ENCODE assay signal across 21 cellular contexts in genomic region chr7:149050941-149051340, GRCh38. TPM values are rescaled to one million over a fixed set of nuclear protein-coding genes. Genes with fewer than 3 reads are reported as not detected.
DNase-seq lines count a peak whose midpoint lies in the region; ATAC-seq, FAIRE-seq and TF ChIP-seq lines count a peak whose summit lies in the region.
"Had no signal": no experiment of that assay in that cellular context is flagged by ENCODE, and none has a peak within 500 bp of the region (broad histone marks: within the 10 kb centered on the region; RNA-seq: fewer than 3 reads in every experiment).

No MANE protein-coding gene starts in this region.

- WGBS in stomach, 5 donors: 90 to 99% (median 93%) methylated on average over 3 of the region's 3 CpGs

- H3K4me3 ChIP-seq in AG10803 (ENCODE audit: low read length): no peak overlapping the region
- H3K4me3 ChIP-seq in astrocyte (ENCODE audit: insufficient read depth, low read depth, low read length): no peak overlapping the region
- no peak overlapping the region for H3K4me3 ChIP-seq in stomach
- H3K4me3 ChIP-seq: GM12878, GM23338 had no signal

- no peak for TF ChIP-seq POLR2A in stomach (IDR thresholded peaks at IDR 0.05)

- H3K36me3 ChIP-seq in astrocyte (ENCODE audit: insufficient read depth, low read length): no peaks in the 10 kb centered on the region
- no peaks in the 10 kb centered on the region for H3K36me3 ChIP-seq in stomach

- TF ChIP-seq EP300 in stomach (IDR thresholded peaks at IDR 0.05): no peak

- intact Hi-C loops in head of caudate nucleus (cut with DNase I): no loop called here
- intact Hi-C loops in stomach (cut with DNase I; ENCODE audit: low total_unique reads): no loop called here

- ATAC-seq in foreskin keratinocyte: peak; percentile 50
- ATAC-seq in HG02852 (IDR thresholded peaks at IDR 0.05; ENCODE audit: unreplicated experiment): no peak
- ATAC-seq: GM12878, GM23338, HepG2 had no signal

- no peaks in the 10 kb centered on the region for H3K4me1 ChIP-seq in astrocyte (ENCODE audit: insufficient read depth, low read length)
- H3K4me1 ChIP-seq in foreskin keratinocyte: no peaks in the 10 kb centered on the region
- H3K4me1 ChIP-seq in stomach: no peaks in the 10 kb centered on the region
- H3K4me1 ChIP-seq: Caco-2 had no signal

- H3K4me1 Mint-ChIP-seq in astrocyte (ENCODE audit: low read depth, unreplicated experiment) (peaks cover 2% of the 10 kb centered on the region), endothelial cell (ENCODE audit: unreplicated experiment) (no peaks in the 10 kb centered on the region)
- H3K4me1 Mint-ChIP-seq: B cell; CD4-positive, CD25-positive, alpha-beta regulatory T cell; GM23338 had no signal

- H2AFZ ChIP-seq in astrocyte (ENCODE audit: low read depth, low read length): no peak overlapping the region
- H2AFZ ChIP-seq: GM23338 had no signal

- H3K9ac ChIP-seq in astrocyte (ENCODE audit: low read length): no peak overlapping the region

- H3K4me2 ChIP-seq in astrocyte (ENCODE audit: low read length): no peak overlapping the region
- H3K4me2 ChIP-seq: GM23338 had no signal

- no peak for FAIRE-seq in astrocyte (lab: Jason Lieb, UNC)
- FAIRE-seq: GM12878, HepG2 had no signal

- TF ChIP-seq CTCF in AG10803 (conservative IDR thresholded peaks at IDR 0.05; ENCODE audit: low read length) (no peak), astrocyte (IDR thresholded peaks at IDR 0.05; ENCODE audit: insufficient read depth, low read depth, low read length) (no peak), foreskin keratinocyte (conservative IDR thresholded peaks at IDR 0.05) (no peak), stomach (IDR thresholded peaks at IDR 0.05) (no peak), endothelial cell (IDR thresholded peaks at IDR 0.05; ENCODE audit: unreplicated experiment) (no peak)

- peaks cover 5% of the 10 kb centered on the region for H3K9me3 Mint-ChIP-seq in astrocyte (ENCODE audit: unreplicated experiment)
- no peaks in the 10 kb centered on the region for H3K9me3 Mint-ChIP-seq in endothelial cell (ENCODE audit: unreplicated experiment)
- H3K9me3 Mint-ChIP-seq: GM23338 had no signal

- H3K79me2 ChIP-seq in astrocyte (ENCODE audit: insufficient read depth, low read length): no peaks in the 10 kb centered on the region

- no peaks in the 10 kb centered on the region for H3K27me3 Mint-ChIP-seq in astrocyte (ENCODE audit: low read depth, unreplicated experiment)
- H3K27me3 Mint-ChIP-seq in endothelial cell (ENCODE audit: unreplicated experiment): peaks cover 6% of the 10 kb centered on the region

- peak; percentile 50 for DNase-seq in AG10803 (ENCODE audit: low read depth)
- DNase-seq in HT1080 (ENCODE audit: low read depth): peak; percentile 28
- DNase-seq in astrocyte (ENCODE audit: low read depth): peak; percentile 57
- DNase-seq in foreskin keratinocyte: peak; percentile 19 to 36
- DNase-seq in head of caudate nucleus: no peak
- no peak for DNase-seq in stomach
- DNase-seq in endothelial cell (ENCODE audit: low spot score): no peak
- DNase-seq: Caco-2; CD4-positive, CD25-positive, alpha-beta regulatory T cell; MM.1S; NCI-H1417 treated with DMSO at 0.1 percent for 48 hours; NCI-H2029 treated with DMSO at 0.1 percent for 48 hours; NCI-H2171 treated with DMSO at 0.1 percent for 48 hours; NCI-H510A; NCI-H82; SW 1271 had no signal

- no peaks in the 10 kb centered on the region for H4K20me1 ChIP-seq in astrocyte (ENCODE audit: insufficient read depth, low read length)

- no peak overlapping the region for H3K4me3 Mint-ChIP-seq in astrocyte (ENCODE audit: unreplicated experiment)
- no peak overlapping the region for H3K4me3 Mint-ChIP-seq in endothelial cell (ENCODE audit: unreplicated experiment)
- H3K4me3 Mint-ChIP-seq: B cell; CD4-positive, CD25-positive, alpha-beta regulatory T cell; GM23338 had no signal

- H3K27ac ChIP-seq in astrocyte (ENCODE audit: low read depth, low read length) (no peak overlapping the region), foreskin keratinocyte (no peak overlapping the region), stomach (no peak overlapping the region)

- H3K9me3 ChIP-seq in astrocyte (ENCODE audit: insufficient read depth, low read depth, low read length): no peaks in the 10 kb centered on the region
- H3K9me3 ChIP-seq in stomach: no peaks in the 10 kb centered on the region
- H3K9me3 ChIP-seq: Caco-2 had no signal

- H3K27ac Mint-ChIP-seq in astrocyte (ENCODE audit: unreplicated experiment) (no peak overlapping the region), endothelial cell (ENCODE audit: unreplicated experiment) (no peak overlapping the region)
- H3K27ac Mint-ChIP-seq: B cell; CD4-positive, CD25-positive, alpha-beta regulatory T cell; GM23338 had no signal

- H3K27me3 ChIP-seq in astrocyte (ENCODE audit: insufficient read depth, low read length): no peaks in the 10 kb centered on the region
- H3K27me3 ChIP-seq in foreskin keratinocyte: no peaks in the 10 kb centered on the region
- no peaks in the 10 kb centered on the region for H3K27me3 ChIP-seq in stomach

- H3K36me3 Mint-ChIP-seq in astrocyte (ENCODE audit: low read depth, unreplicated experiment): no peaks in the 10 kb centered on the region
- H3K36me3 Mint-ChIP-seq in endothelial cell (ENCODE audit: low read depth, unreplicated experiment): no peaks in the 10 kb centered on the region
- H3K36me3 Mint-ChIP-seq: CD4-positive, CD25-positive, alpha-beta regulatory T cell had no signal

RNA-seq across cellular contexts. Expression of gene PDIA4, which starts 22.6 kb away (rescaled TPM):
- 159 and 183 TPM in 2 replicates for total RNA-seq in HT1080 (2014; rRNA removed; shearing (Covaris generic))
- 232 TPM in 2 replicates for polyA plus RNA-seq in HT1080 (2015; cell fraction: cytosol; rRNA removed)
- 456 and 488 TPM in 2 replicates for polyA plus RNA-seq in HT1080 (2015; cell fraction: nucleus; rRNA removed)
- 266 and 284 TPM in 2 replicates for total RNA-seq in astrocyte
- total RNA-seq in foreskin keratinocyte: 261 and 283 TPM in 2 replicates
- polyA plus RNA-seq in foreskin keratinocyte: 179 and 181 TPM in 2 replicates
- 100 to 1,000 TPM in 3 of 5 donors, 10 to 100 TPM in 2; 26.8 to 185 (median 176) TPM for total RNA-seq in stomach
- polyA plus RNA-seq in stomach: 10 to 100 TPM; 13.7 to 55.0 (median 35.8) TPM
- total RNA-seq in endothelial cell (ENCODE audit: unreplicated experiment): 266 TPM

RNA-seq across cellular contexts. Expression of gene ZNF786, which starts 39.6 kb away (rescaled TPM):
- 3.6 and 4.1 TPM in 2 replicates for total RNA-seq in HT1080 (2014; rRNA removed; shearing (Covaris generic))
- 2.1 and 2.3 TPM in 2 replicates for polyA plus RNA-seq in HT1080 (2015; cell fraction: cytosol; rRNA removed)
- 2.6 and 4.2 TPM in 2 replicates for polyA plus RNA-seq in HT1080 (2015; cell fraction: nucleus; rRNA removed)
- total RNA-seq in astrocyte: 7.8 and 9.9 TPM in 2 replicates
- total RNA-seq in foreskin keratinocyte: 5.5 and 5.6 TPM in 2 replicates
- polyA plus RNA-seq in foreskin keratinocyte: 2.8 TPM in 2 replicates
- 10 to 100 TPM in 1 of 5 donors, 1 to 10 TPM in 4; 1.3 to 23.5 (median 8.2) TPM for total RNA-seq in stomach
- polyA plus RNA-seq in stomach: 1 to 10 TPM; 1.6 to 2.6 (median 2.3) TPM
- total RNA-seq in endothelial cell (ENCODE audit: unreplicated experiment): 19.0 TPM

Comparison
In these comparisons a context has a peak if more than half of its experiments do, and no peak if none do; other contexts are left out.
1. DNase-seq: peak in AG10803 (single experiment), HT1080 (single experiment), astrocyte (single experiment) and foreskin keratinocyte (2 of 2); none in head of caudate nucleus (0 of 42), stomach (single experiment) and endothelial cell (single experiment).